Comparison of ENCODE assay signal across 11 cellular contexts in the genomic region with DNA sequence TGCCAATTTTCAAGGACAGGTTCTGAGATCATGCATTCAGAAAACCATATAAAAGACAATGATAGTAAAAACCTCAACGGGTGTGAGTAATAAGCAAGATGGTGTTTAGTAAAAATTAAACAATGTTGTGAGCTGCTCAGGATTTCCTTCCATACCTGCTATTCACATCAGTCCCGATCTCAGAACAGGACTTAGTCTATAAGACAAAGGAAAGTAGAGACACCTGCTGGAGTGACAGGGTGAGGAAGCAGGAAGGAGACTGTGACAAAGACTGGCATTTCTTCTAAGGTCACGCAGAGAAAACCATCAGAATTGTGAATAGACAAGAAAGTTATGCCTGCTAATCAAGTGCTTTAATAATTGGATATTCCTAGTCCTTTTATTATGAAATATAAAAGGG.
DNase-seq lines count a peak whose midpoint lies in the region; ATAC-seq and TF ChIP-seq lines count a peak whose summit lies in the region.
"Had no signal": no experiment of that assay in that cellular context is flagged by ENCODE, and none has a peak within 500 bp of the region (broad histone marks: within the 10 kb centered on the region; RNA-seq: fewer than 3 reads in every experiment).

No MANE protein-coding gene starts in this region.

- no peak for TF ChIP-seq POLR2A in lower leg skin (IDR thresholded peaks at IDR 0.05)

- no peaks in the 10 kb centered on the region for H3K36me3 Mint-ChIP-seq in type B pancreatic cell

- no peak for ATAC-seq in GM21390 (IDR thresholded peaks at IDR 0.05; ENCODE audit: unreplicated experiment)
- ATAC-seq: psoas muscle had no signal

- no peaks in the 10 kb centered on the region for H3K9me3 Mint-ChIP-seq in type B pancreatic cell

- no peak overlapping the region for H3K4me3 ChIP-seq in lower leg skin (ENCODE audit: low read depth, poor library complexity, severe bottlenecking)
- H3K4me3 ChIP-seq: psoas muscle had no signal

- 48 to 49% methylated on average over 3 of the region's 3 CpGs for WGBS in lower leg skin, 2 donors

- H3K27ac Mint-ChIP-seq in type B pancreatic cell: no peak overlapping the region

- no peaks in the 10 kb centered on the region for H3K27me3 Mint-ChIP-seq in type B pancreatic cell

- no peak overlapping the region for H3K4me3 Mint-ChIP-seq in type B pancreatic cell

- TF ChIP-seq CTCF in type B pancreatic cell (conservative IDR thresholded peaks at IDR 0.05): peak; percentile 36
- TF ChIP-seq CTCF in lower leg skin (IDR thresholded peaks at IDR 0.05): no peak

- H3K4me1 Mint-ChIP-seq in type B pancreatic cell (ENCODE audit: unreplicated experiment): no peaks in the 10 kb centered on the region

- intact Hi-C loops in lower leg skin (cut with DNase I; ENCODE audit: low total_unique reads): no loop called here

- DNase-seq in NOMO-1 treated with DMSO at 0.1 percent for 48 hours (lab: John Stamatoyannopoulos, UW; ENCODE audit: unreplicated experiment) (peak; percentile 6), NOMO-1 (lab: John Stamatoyannopoulos, UW; ENCODE audit: unreplicated experiment in 2 of 2) (no peak), NCI-H2227 (lab: John Stamatoyannopoulos, UW; ENCODE audit: unreplicated experiment) (peak; percentile 47), cerebellar cortex (ENCODE audit: low spot score) (peak; percentile 4), type B pancreatic cell (ENCODE audit: extremely low spot score, unreplicated experiment) (no peak), lower leg skin (ENCODE audit: low spot score in 2 of 2) (no peak), cerebellar nuclear complex (lab: John Stamatoyannopoulos, UW) (no peak)
- DNase-seq: caudate nucleus, NCI-H774, psoas muscle had no signal

Comparison
In these comparisons a context has a peak if more than half of its experiments do, and no peak if none do; other contexts are left out.
1. DNase-seq: peak in NOMO-1 treated with DMSO at 0.1 percent for 48 hours (single experiment), NCI-H2227 (single experiment) and cerebellar cortex (single experiment); none in NOMO-1 (0 of 2), type B pancreatic cell (single experiment), lower leg skin (0 of 2) and cerebellar nuclear complex (0 of 2).